ENCODE assay signal across 13 cellular contexts in genomic region chr12:39618701-39619100, GRCh38. TPM values are rescaled to one million over a fixed set of nuclear protein-coding genes. Genes with fewer than 3 reads are reported as not detected.
A peak's percentile ranks its signal among the peaks of the same experiment; 100 is the strongest.
DNase-seq lines count a peak whose midpoint lies in the region; ATAC-seq, FAIRE-seq and TF ChIP-seq lines count a peak whose summit lies in the region.
"Had no signal": no experiment of that assay in that cellular context is flagged by ENCODE, and none has a peak within 500 bp of the region (broad histone marks: within the 10 kb centered on the region; RNA-seq: fewer than 3 reads in every experiment).

No MANE protein-coding gene starts in this region.

- H3K4me3 Mint-ChIP-seq in neural progenitor cell: no peak overlapping the region
- H3K4me3 Mint-ChIP-seq in activated CD4-positive, alpha-beta T cell treated with anti-CD3 and anti-CD28 coated beads for 36 hours: no peak overlapping the region
- H3K4me3 Mint-ChIP-seq: natural killer cell treated with Interleukin-12 subunit alpha and Interleukin-12 subunit beta and Interleukin-15 and Interleukin-18, amount 100 ng/mL, for 72 hours; stimulated activated effector memory CD8-positive, alpha-beta T cell treated with anti-CD3 and anti-CD28 coated beads, Interleukin-12 subunit alpha, Interleukin-12 subunit beta, amount 100 ng/mL, for 72 hours had no signal

- H3K4me1 ChIP-seq in colonic mucosa (no peaks in the 10 kb centered on the region), neural progenitor cell (no peaks in the 10 kb centered on the region)

- intact Hi-C loops in colonic mucosa (cut with DNase I): no loop called here
- intact Hi-C loops in activated CD4-positive, alpha-beta T cell treated with anti-CD3 and anti-CD28 coated beads for 36 hours (cut with DNase I, micrococcal nuclease): loop anchor here in 1 of 2 experiments (1.0 kb wide), 1 partner anchor 175 kb away; the partner anchor contains the start of gene KIF21A

- H2AFZ ChIP-seq in neural progenitor cell (replicated peaks): no peak overlapping the region

- no peaks in the 10 kb centered on the region for H3K9me3 Mint-ChIP-seq in neural progenitor cell
- no peaks in the 10 kb centered on the region for H3K9me3 Mint-ChIP-seq in activated CD4-positive, alpha-beta T cell treated with anti-CD3 and anti-CD28 coated beads for 36 hours (ENCODE audit: low read depth)
- H3K9me3 Mint-ChIP-seq: natural killer cell treated with Interleukin-12 subunit alpha and Interleukin-12 subunit beta and Interleukin-15 and Interleukin-18, amount 100 ng/mL, for 72 hours; stimulated activated effector memory CD8-positive, alpha-beta T cell treated with anti-CD3 and anti-CD28 coated beads, Interleukin-12 subunit alpha, Interleukin-12 subunit beta, amount 100 ng/mL, for 72 hours had no signal

- H3K36me3 Mint-ChIP-seq in neural progenitor cell: no peaks in the 10 kb centered on the region
- H3K36me3 Mint-ChIP-seq in activated CD4-positive, alpha-beta T cell treated with anti-CD3 and anti-CD28 coated beads for 36 hours (ENCODE audit: low read depth): peaks cover 4% of the 10 kb centered on the region
- H3K36me3 Mint-ChIP-seq: natural killer cell treated with Interleukin-12 subunit alpha and Interleukin-12 subunit beta and Interleukin-15 and Interleukin-18, amount 100 ng/mL, for 72 hours had no signal

- TF ChIP-seq CTCF in colonic mucosa (IDR thresholded peaks at IDR 0.05) (no peak), neural progenitor cell (IDR thresholded peaks at IDR 0.05) (no peak)

- CTCF ChIA-PET in activated CD4-positive, alpha-beta T cell treated with anti-CD3 and anti-CD28 coated beads for 36 hours (lab: Charles Lee): interaction anchor here (0.7 to 1.7 kb wide), 4 partner anchors 12 to 699 kb away, joined by 3 to 10 read pairs (median 6); no protein-coding TSS in a partner anchor

- POLR2A ChIA-PET in activated CD4-positive, alpha-beta T cell treated with anti-CD3 and anti-CD28 coated beads for 36 hours (lab: Charles Lee): no interaction called here

- H3K4me3 ChIP-seq in colonic mucosa: peak overlapping the region; percentile 35
- no peak overlapping the region for H3K4me3 ChIP-seq in neural progenitor cell

- no peaks in the 10 kb centered on the region for H4K20me1 ChIP-seq in neural progenitor cell (ENCODE audit: low read depth)

- H3K27me3 Mint-ChIP-seq in neural progenitor cell (ENCODE audit: insufficient read depth, low read depth): no peaks in the 10 kb centered on the region
- H3K27me3 Mint-ChIP-seq in activated CD4-positive, alpha-beta T cell treated with anti-CD3 and anti-CD28 coated beads for 36 hours: no peaks in the 10 kb centered on the region

- H3F3A ChIP-seq in neural progenitor cell (ENCODE audit: low read depth): peaks cover 12% of the 10 kb centered on the region

- H3K36me3 ChIP-seq in colonic mucosa (no peaks in the 10 kb centered on the region), neural progenitor cell (no peaks in the 10 kb centered on the region)

- peak; percentile 75 for FAIRE-seq in GM12891 (lab: Jason Lieb, UNC)

- peak overlapping the region; percentile 85 for H3K27ac Mint-ChIP-seq in neural progenitor cell
- H3K27ac Mint-ChIP-seq in activated CD4-positive, alpha-beta T cell treated with anti-CD3 and anti-CD28 coated beads for 36 hours: no peak overlapping the region
- H3K27ac Mint-ChIP-seq: natural killer cell treated with Interleukin-12 subunit alpha and Interleukin-12 subunit beta and Interleukin-15 and Interleukin-18, amount 100 ng/mL, for 72 hours; stimulated activated effector memory CD8-positive, alpha-beta T cell treated with anti-CD3 and anti-CD28 coated beads, Interleukin-12 subunit alpha, Interleukin-12 subunit beta, amount 100 ng/mL, for 72 hours had no signal

- H3K27me3 ChIP-seq in colonic mucosa: no peaks in the 10 kb centered on the region
- H3K27me3 ChIP-seq in neural progenitor cell: peaks cover 15% of the 10 kb centered on the region

- DNase-seq in Ammon's horn (ENCODE audit: low spot score) (peak; percentile 14), GM12891 (ENCODE audit: insufficient read length, low spot score) (no peak), colonic mucosa (no peak), neural progenitor cell (ENCODE audit: low spot score) (no peak), KBM-7 (no peak), NCI-H226 (no peak)
- DNase-seq in activated CD4-positive, alpha-beta T cell treated with anti-CD3 and anti-CD28 coated beads for 36 hours: no peak
- DNase-seq: AML-193, SW 1271 had no signal

- no peak for ATAC-seq in activated CD4-positive, alpha-beta T cell treated with anti-CD3 and anti-CD28 coated beads for 36 hours
- ATAC-seq in HG02973 (IDR thresholded peaks at IDR 0.05; ENCODE audit: unreplicated experiment): no peak
- ATAC-seq: natural killer cell treated with Interleukin-12 subunit alpha and Interleukin-12 subunit beta and Interleukin-15 and Interleukin-18, amount 100 ng/mL, for 72 hours had no signal

- H3K9me3 ChIP-seq in colonic mucosa (no peaks in the 10 kb centered on the region), neural progenitor cell (ENCODE audit: low read depth) (no peaks in the 10 kb centered on the region)

- H3K4me1 Mint-ChIP-seq in neural progenitor cell: peaks cover 10% of the 10 kb centered on the region
- peaks cover 58% of the 10 kb centered on the region for H3K4me1 Mint-ChIP-seq in activated CD4-positive, alpha-beta T cell treated with anti-CD3 and anti-CD28 coated beads for 36 hours

- H3K4me2 ChIP-seq in neural progenitor cell: no peak overlapping the region

- no peak for TF ChIP-seq POLR2A in GM12891 (IDR thresholded peaks at IDR 0.05; ENCODE audit: low read depth, low read length)

- in situ Hi-C loops in KBM-7 (cut with MboI; ENCODE audit: low pct_unique_long_range_greater_than_20kb, low sequenced_read_pairs): no loop called here

- H3K79me2 ChIP-seq in neural progenitor cell (ENCODE audit: low read depth): no peaks in the 10 kb centered on the region

- peak overlapping the region; percentile 65 for H3K27ac ChIP-seq in colonic mucosa
- no peak overlapping the region for H3K27ac ChIP-seq in neural progenitor cell

- H3K9ac ChIP-seq in colonic mucosa (ENCODE audit: low read depth in 2 of 2, low read length in 2 of 2): peak overlapping the region; percentile 14 to 78
- H3K9ac ChIP-seq in neural progenitor cell: no peak overlapping the region

TF ChIP-seq in GM12891, 5 proteins besides CTCF, POLR2A, EP300 and RAD21:
- 0 out of 2 replicates have a peak, but pooled peaks have one; percentile 6 for TF ChIP-seq POU2F2 (IDR thresholded peaks at IDR 0.05; ENCODE audit: low read depth, low read length)
- no peak for TF ChIP-seq POLR2AphosphoS5 (IDR thresholded peaks at IDR 0.05; ENCODE audit: low read depth, low read length)

RNA-seq across cellular contexts. Expression of gene ABCD2, which starts 0.9 kb away (rescaled TPM):
- polyA plus RNA-seq in GM12891 (2012; ENCODE audit: low read depth, missing spikeins): 2.2 TPM
- total RNA-seq in colonic mucosa (under 1 TPM; 0.17 to 0.19 TPM), neural progenitor cell (ENCODE audit: low replicate concordance) (0.04 TPM in 1 of 2 replicates, not detected in the other)
- total RNA-seq in activated CD4-positive, alpha-beta T cell treated with anti-CD3 and anti-CD28 coated beads for 36 hours: 1 to 10 TPM; 2.1 to 2.3 TPM
- total RNA-seq: endothelial cell of umbilical vein had no signal
- polyA plus RNA-seq: endothelial cell of umbilical vein had no signal
